Comparison of ENCODE assay signal across 9 cellular contexts in the genomic region with DNA sequence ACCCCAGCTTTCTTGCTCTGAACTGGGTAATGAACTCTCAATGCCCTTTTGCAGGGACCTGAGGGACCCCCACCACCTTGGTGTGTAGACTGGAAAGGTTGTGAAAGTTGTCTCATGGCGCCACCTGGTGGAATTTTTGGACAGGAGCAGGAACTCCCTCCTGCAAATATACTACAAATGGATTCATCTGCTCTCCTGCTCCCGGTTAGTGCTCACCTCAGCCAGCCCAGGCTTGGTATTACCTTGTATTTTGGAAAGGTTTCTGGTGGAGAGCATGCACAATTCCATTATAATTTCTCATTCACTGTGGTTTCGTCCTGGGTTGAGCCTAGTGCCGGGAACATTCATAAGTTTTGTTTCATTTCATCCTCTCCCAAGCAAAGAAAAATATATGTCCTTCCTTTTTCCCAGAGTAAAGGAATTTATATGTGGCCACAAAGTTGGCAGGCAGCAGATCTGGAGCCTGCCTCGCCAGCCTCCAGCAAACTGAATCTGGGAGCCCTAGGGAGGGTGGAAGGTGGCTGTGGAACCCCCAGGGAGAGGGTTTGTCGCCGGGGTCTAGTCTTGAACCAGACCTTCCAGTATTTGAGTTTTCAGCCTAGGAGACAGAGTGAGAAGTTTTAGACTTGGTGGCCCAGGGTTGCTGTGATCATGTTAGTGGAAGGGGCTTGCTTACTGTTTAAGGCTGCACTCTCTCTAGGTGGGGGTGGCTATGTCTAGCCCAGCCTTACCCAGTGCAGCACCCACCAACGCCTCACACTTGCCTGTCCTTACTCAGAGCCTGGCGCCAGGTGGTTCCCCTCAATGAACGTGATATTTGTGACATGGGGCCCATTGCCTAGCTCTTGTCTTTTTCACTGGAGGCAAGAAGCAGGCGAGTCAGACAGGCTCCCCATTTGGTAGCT. TPM values are rescaled to one million over a fixed set of nuclear protein-coding genes. Genes with fewer than 3 reads are reported as not detected.
DNase-seq lines count a peak whose midpoint lies in the region; ATAC-seq and TF ChIP-seq lines count a peak whose summit lies in the region.
"Had no signal": no experiment of that assay in that cellular context is flagged by ENCODE, and none has a peak within 500 bp of the region (broad histone marks: within the 10 kb centered on the region; RNA-seq: fewer than 3 reads in every experiment).

No MANE protein-coding gene starts in this region.

- peak; percentile 88 for TF ChIP-seq CTCF in activated CD8-positive, alpha-beta T cell treated with anti-CD3 and anti-CD28 coated beads for 36 hours (IDR thresholded peaks at IDR 0.05)

- H3K4me1 Mint-ChIP-seq in activated CD8-positive, alpha-beta T cell treated with anti-CD3 and anti-CD28 coated beads for 36 hours (ENCODE audit: low read depth) = no peaks in the 10 kb centered on the region
- no peaks in the 10 kb centered on the region for H3K4me1 Mint-ChIP-seq in effector memory CD8-positive, alpha-beta T cell (ENCODE audit: low read depth in 2 of 2)
- no peaks in the 10 kb centered on the region for H3K4me1 Mint-ChIP-seq in memory B cell

- intact Hi-C loops in activated CD8-positive, alpha-beta T cell treated with anti-CD3 and anti-CD28 coated beads for 36 hours (cut with micrococcal nuclease) = loop anchor here (1.0 to 10.0 kb wide), 2 partner anchors 124 to 215 kb away; no protein-coding TSS in a partner anchor

- POLR2A ChIA-PET in activated CD8-positive, alpha-beta T cell treated with anti-CD3 and anti-CD28 coated beads for 36 hours (lab: Charles Lee) = interaction anchor here (0.6 to 1.2 kb wide), 3 partner anchors 7 to 132 kb away, joined by 3 to 4 read pairs (median 3); no protein-coding TSS in a partner anchor

- H3K27ac Mint-ChIP-seq in activated CD8-positive, alpha-beta T cell treated with anti-CD3 and anti-CD28 coated beads for 36 hours = no peak overlapping the region
- H3K27ac Mint-ChIP-seq in effector memory CD8-positive, alpha-beta T cell = peak overlapping the region in 1 of 2 donors; percentile 27
- no peak overlapping the region for H3K27ac Mint-ChIP-seq in memory B cell
- H3K27ac Mint-ChIP-seq: stimulated activated naive CD8-positive, alpha-beta T cell treated with anti-CD3 and anti-CD28 coated beads, Interleukin-15, Interleukin-2, amounts not matched to agents 100 ng/mL and 50 ng/mL, for 24 hours had no signal

- no peak overlapping the region for H3K4me3 Mint-ChIP-seq in activated CD8-positive, alpha-beta T cell treated with anti-CD3 and anti-CD28 coated beads for 36 hours
- H3K4me3 Mint-ChIP-seq in effector memory CD8-positive, alpha-beta T cell = no peak overlapping the region
- no peak overlapping the region for H3K4me3 Mint-ChIP-seq in memory B cell
- H3K4me3 Mint-ChIP-seq: stimulated activated naive CD8-positive, alpha-beta T cell treated with anti-CD3 and anti-CD28 coated beads, Interleukin-15, Interleukin-2, amounts not matched to agents 100 ng/mL and 50 ng/mL, for 24 hours had no signal

- H3K9me3 Mint-ChIP-seq in activated CD8-positive, alpha-beta T cell treated with anti-CD3 and anti-CD28 coated beads for 36 hours = no peaks in the 10 kb centered on the region
- no peaks in the 10 kb centered on the region for H3K9me3 Mint-ChIP-seq in effector memory CD8-positive, alpha-beta T cell
- H3K9me3 Mint-ChIP-seq in memory B cell = peaks cover 1% of the 10 kb centered on the region
- H3K9me3 Mint-ChIP-seq: stimulated activated naive CD8-positive, alpha-beta T cell treated with anti-CD3 and anti-CD28 coated beads, Interleukin-15, Interleukin-2, amounts not matched to agents 100 ng/mL and 50 ng/mL, for 24 hours had no signal

- DNase-seq in NOMO-1 (lab: John Stamatoyannopoulos, UW; ENCODE audit: unreplicated experiment in 2 of 2) (peak; percentile 5 to 42), NOMO-1 treated with dmso at 0.1 percent for 144 hours (lab: John Stamatoyannopoulos, UW; ENCODE audit: unreplicated experiment) (no peak), NCI-H345 (lab: John Stamatoyannopoulos, UW) (peak; percentile 56), memory B cell (ENCODE audit: low spot score in 2 of 2) (peak; percentile 42 to 47)
- DNase-seq in activated CD8-positive, alpha-beta T cell treated with anti-CD3 and anti-CD28 coated beads for 36 hours = peak; percentile 80
- peak; percentile 61 to 67 (median 65) for DNase-seq in effector memory CD8-positive, alpha-beta T cell
- peak; percentile 49 for DNase-seq in stimulated activated CD8-positive, alpha-beta memory T cell treated with anti-CD3 and anti-CD28 coated beads, Interleukin-15, amount 100 ng/mL, for 1 hour (ENCODE audit: low read depth)

- H3K27me3 Mint-ChIP-seq in activated CD8-positive, alpha-beta T cell treated with anti-CD3 and anti-CD28 coated beads for 36 hours = no peaks in the 10 kb centered on the region
- peaks cover 12 to 30% of the 10 kb centered on the region in 2 donors for H3K27me3 Mint-ChIP-seq in effector memory CD8-positive, alpha-beta T cell
- H3K27me3 Mint-ChIP-seq in memory B cell = peaks cover 4% of the 10 kb centered on the region

- CTCF ChIA-PET in activated CD8-positive, alpha-beta T cell treated with anti-CD3 and anti-CD28 coated beads for 36 hours (lab: Charles Lee) = interaction anchor here (0.8 to 14.6 kb wide), 9 partner anchors 11 to 276 kb away, joined by 3 to 397 read pairs (median 5); no protein-coding TSS in a partner anchor

- H3K36me3 Mint-ChIP-seq in activated CD8-positive, alpha-beta T cell treated with anti-CD3 and anti-CD28 coated beads for 36 hours (ENCODE audit: low read depth) = no peaks in the 10 kb centered on the region
- H3K36me3 Mint-ChIP-seq in effector memory CD8-positive, alpha-beta T cell (ENCODE audit: insufficient read depth) = no peaks in the 10 kb centered on the region
- H3K36me3 Mint-ChIP-seq in memory B cell = no peaks in the 10 kb centered on the region

- peak; percentile 75 for ATAC-seq in activated CD8-positive, alpha-beta T cell treated with anti-CD3 and anti-CD28 coated beads for 36 hours
- ATAC-seq in effector memory CD8-positive, alpha-beta T cell (replicated peaks) = peak; percentile 72
- ATAC-seq in memory B cell (ENCODE audit: low read depth) = peak; percentile 60
- no peak for ATAC-seq in GM21825 (IDR thresholded peaks at IDR 0.05; ENCODE audit: unreplicated experiment)

RNA-seq across cellular contexts. Expression of a gene that starts 9.5 kb away (rescaled TPM):
- 10 to 100 TPM; 10.8 to 12.5 TPM for total RNA-seq in activated CD8-positive, alpha-beta T cell treated with anti-CD3 and anti-CD28 coated beads for 36 hours
